In the genomic region with DNA sequence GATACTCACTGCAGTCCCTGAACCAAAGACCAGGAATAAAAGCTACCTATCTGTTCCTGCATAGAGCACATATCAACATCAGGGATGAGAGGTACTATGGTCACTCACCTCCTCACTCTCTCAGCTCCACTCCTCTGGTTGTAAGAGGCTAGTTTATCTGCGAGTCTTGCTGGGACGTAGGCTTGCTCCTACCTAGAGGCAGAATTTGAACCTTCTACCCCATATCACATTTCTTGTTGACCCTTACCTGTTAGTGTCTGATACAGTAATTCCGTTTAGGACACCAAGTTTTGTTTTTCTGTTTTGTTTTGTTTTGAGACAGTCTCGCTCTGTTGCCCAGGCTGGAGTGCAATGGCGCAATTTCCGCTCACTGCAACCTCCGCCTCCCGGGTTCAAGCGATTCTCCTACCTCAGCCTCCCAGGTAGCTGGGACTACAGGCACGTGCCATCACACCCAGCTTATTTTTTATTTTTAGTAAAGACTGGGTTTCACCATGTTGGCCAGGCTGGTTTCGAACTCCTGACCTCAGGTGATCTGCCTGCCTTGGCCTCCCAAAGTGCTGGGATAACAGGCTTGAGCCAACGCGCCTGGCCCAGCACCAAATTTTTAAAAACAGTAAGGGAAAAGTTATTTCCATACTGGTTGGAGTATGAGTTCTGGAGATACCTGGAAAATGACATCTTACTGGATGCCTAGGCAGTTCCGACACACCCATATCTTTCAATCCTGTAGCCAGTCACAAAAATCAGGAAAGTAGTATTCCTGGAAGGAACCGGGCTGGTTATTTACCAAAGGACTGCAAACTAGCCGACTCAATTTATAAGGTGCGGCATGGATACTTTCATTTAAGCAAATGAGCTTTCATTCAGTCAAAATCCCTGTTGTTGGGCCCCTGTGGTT, we compare ENCODE assay signal across 1 cellular context.
TF ChIP-seq lines count a peak whose summit lies in the region.

No MANE protein-coding gene starts in this region.

TF ChIP-seq in H1, 55 proteins besides CTCF, POLR2A, EP300 and RAD21:
- no peak for TF ChIP-seq JUN (IDR thresholded peaks at IDR 0.05; ENCODE audit: low read depth, low read length)
- TF ChIP-seq, protein P1, sequence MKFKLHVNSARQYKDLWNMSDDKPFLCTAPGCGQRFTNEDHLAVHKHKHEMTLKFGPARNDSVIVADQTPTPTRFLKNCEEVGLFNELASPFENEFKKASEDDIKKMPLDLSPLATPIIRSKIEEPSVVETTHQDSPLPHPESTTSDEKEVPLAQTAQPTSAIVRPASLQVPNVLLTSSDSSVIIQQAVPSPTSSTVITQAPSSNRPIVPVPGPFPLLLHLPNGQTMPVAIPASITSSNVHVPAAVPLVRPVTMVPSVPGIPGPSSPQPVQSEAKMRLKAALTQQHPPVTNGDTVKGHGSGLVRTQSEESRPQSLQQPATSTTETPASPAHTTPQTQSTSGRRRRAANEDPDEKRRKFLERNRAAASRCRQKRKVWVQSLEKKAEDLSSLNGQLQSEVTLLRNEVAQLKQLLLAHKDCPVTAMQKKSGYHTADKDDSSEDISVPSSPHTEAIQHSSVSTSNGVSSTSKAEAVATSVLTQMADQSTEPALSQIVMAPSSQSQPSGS (IDR thresholded peaks at IDR 0.05; ENCODE audit: low read length): no peak
